Comparison of ENCODE assay signal across 11 cellular contexts in the genomic region with DNA sequence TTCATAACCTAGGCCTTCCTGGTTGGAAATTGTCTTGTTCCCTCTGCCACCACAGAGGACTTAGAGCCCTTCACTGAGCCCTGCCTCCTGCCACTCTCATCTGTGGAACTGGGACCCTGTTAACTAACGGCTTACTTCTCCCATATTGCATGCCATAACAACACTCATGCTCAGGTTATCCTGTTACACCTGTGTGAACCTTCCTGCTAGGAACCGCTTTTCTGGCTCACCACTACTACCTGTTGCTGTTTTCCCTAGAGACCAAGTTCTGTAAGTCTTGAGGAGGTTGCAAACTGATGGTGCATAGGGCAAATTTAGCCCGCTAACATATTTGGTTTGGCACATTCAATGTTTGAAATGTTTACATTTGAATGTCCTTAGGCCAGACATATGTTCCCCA.
"Had no signal": no experiment of that assay in that cellular context is flagged by ENCODE, and none has a peak within 500 bp of the region (broad histone marks: within the 10 kb centered on the region; RNA-seq: fewer than 3 reads in every experiment).

No MANE protein-coding gene starts in this region.

- H3K27ac ChIP-seq: foreskin keratinocyte, psoas muscle, sigmoid colon, stomach, thoracic aorta, upper lobe of right lung had no signal

- H3K4me3 Mint-ChIP-seq: nephron progenitor cell had no signal

- ATAC-seq: psoas muscle had no signal

- H3K9me3 ChIP-seq: thoracic aorta, upper lobe of right lung had no signal

- H3K4me3 ChIP-seq: psoas muscle, sigmoid colon, spleen, stomach, thoracic aorta, upper lobe of right lung had no signal

- H3K4me1 ChIP-seq: foreskin keratinocyte, psoas muscle, sigmoid colon, upper lobe of right lung had no signal

- H3K36me3 ChIP-seq: sigmoid colon, spleen, stomach, thoracic aorta, upper lobe of right lung had no signal

- DNase-seq: activated CD4-positive, alpha-beta T cell treated with anti-CD3 and anti-CD28 coated beads, Interleukin-2, amount 50 U/mL, for 1 hour; activated CD8-positive, alpha-beta memory T cell treated with anti-CD3 and anti-CD28 coated beads for 24 hours; effector memory CD4-positive, alpha-beta T cell; nephron progenitor cell; psoas muscle; sigmoid colon; stomach; upper lobe of right lung had no signal

- H3K27ac Mint-ChIP-seq: nephron progenitor cell had no signal
